10 cellular contexts compared by ENCODE assay signal in genomic region chr3:80688814-80689213, GRCh38.
DNase-seq lines count a peak whose midpoint lies in the region; ATAC-seq, FAIRE-seq and TF ChIP-seq lines count a peak whose summit lies in the region.
"Had no signal": no experiment of that assay in that cellular context is flagged by ENCODE, and none has a peak within 500 bp of the region (broad histone marks: within the 10 kb centered on the region; RNA-seq: fewer than 3 reads in every experiment).

No MANE protein-coding gene starts in this region.

- H3K4me1 ChIP-seq in Karpas-422 (ENCODE audit: low read length) (peaks cover 8% of the 10 kb centered on the region), keratinocyte (ENCODE audit: control insufficient read depth, extremely low read depth, insufficient read depth, low read length) (no peaks in the 10 kb centered on the region)

- peak; percentile 88 for FAIRE-seq in TTC549 (lab: Jason Lieb, UNC)
- FAIRE-seq in keratinocyte (lab: Jason Lieb, UNC), result no peak

- no peaks in the 10 kb centered on the region for H3K9me3 ChIP-seq in Karpas-422 (ENCODE audit: low read length)
- H3K9me3 ChIP-seq in keratinocyte (ENCODE audit: control insufficient read depth, low read depth, low read length), result no peaks in the 10 kb centered on the region

- H3K79me2 ChIP-seq in Karpas-422 (ENCODE audit: low read length) (no peaks in the 10 kb centered on the region), keratinocyte (ENCODE audit: control insufficient read depth, insufficient read depth, low read length) (no peaks in the 10 kb centered on the region)

- peak overlapping the region; percentile 48 for H3K4me2 ChIP-seq in Karpas-422 (ENCODE audit: low read depth, low read length, poor library complexity, severe bottlenecking)
- H3K4me2 ChIP-seq in keratinocyte (ENCODE audit: control insufficient read depth, extremely low read depth, insufficient read depth, low read depth, low read length), result no peak overlapping the region

- dilution Hi-C loops in keratinocyte (cut with MboI; ENCODE audit: extremely low pct_ligation_motif_present, low sequenced_read_pairs), result no loop called here

- H3K4me3 ChIP-seq in Karpas-422 (ENCODE audit: low read length), result no peak overlapping the region
- H3K4me3 ChIP-seq in keratinocyte (ENCODE audit: control insufficient read depth in 2 of 3, extremely low read depth in 1 of 3, insufficient read depth in 2 of 3, low read depth in 1 of 3, low read length in 3 of 3), result no peak overlapping the region

- H4K20me1 ChIP-seq in Karpas-422 (ENCODE audit: insufficient read depth, low read depth, low read length) (no peaks in the 10 kb centered on the region), keratinocyte (ENCODE audit: control insufficient read depth, extremely low read depth, insufficient read depth, low read length) (no peaks in the 10 kb centered on the region)

- DNase-seq in AML-193 (lab: John Stamatoyannopoulos, UW) (peak; percentile 29 to 36), Karpas-422 (peak; percentile 65), keratinocyte (ENCODE audit: low read depth, low spot score) (no peak), T1000 (lab: John Stamatoyannopoulos, UW) (no peak), DMS79 (lab: John Stamatoyannopoulos, UW) (no peak)
- DNase-seq: NCI-H1436 had no signal

- H3K9me1 ChIP-seq in keratinocyte (ENCODE audit: control insufficient read depth, extremely low read depth, insufficient read depth, low read length), result no peaks in the 10 kb centered on the region

- H3K27me3 ChIP-seq in Karpas-422 (ENCODE audit: low read length) (no peaks in the 10 kb centered on the region), keratinocyte (ENCODE audit: control insufficient read depth, extremely low read depth, insufficient read depth, low read length) (no peaks in the 10 kb centered on the region)

- peak in 2 of 3 experiments; percentile 25 to 42 for TF ChIP-seq CTCF in keratinocyte (optimal IDR thresholded peaks at IDR 0.05 in 1 of 3, IDR thresholded peaks at IDR 0.05 in 1 of 3, conservative IDR thresholded peaks at IDR 0.05 in 1 of 3; ENCODE audit: extremely low read depth in 1 of 3, insufficient read depth in 2 of 3, low read length in 3 of 3)

- ATAC-seq in GM19324 (IDR thresholded peaks at IDR 0.05; ENCODE audit: low FRiP score, unreplicated experiment), result no peak
- ATAC-seq in GM19463 (IDR thresholded peaks at IDR 0.05; ENCODE audit: unreplicated experiment), result no peak
- ATAC-seq: HCT116 had no signal

- no peaks in the 10 kb centered on the region for H3K36me3 ChIP-seq in Karpas-422 (ENCODE audit: insufficient read depth, low read length)
- no peaks in the 10 kb centered on the region for H3K36me3 ChIP-seq in keratinocyte (ENCODE audit: control insufficient read depth in 2 of 2, extremely low read depth in 1 of 2, insufficient read depth in 2 of 2, low read length in 2 of 2)

- H3K9ac ChIP-seq in Karpas-422 (ENCODE audit: low read length) (no peak overlapping the region), keratinocyte (ENCODE audit: control insufficient read depth, extremely low read depth, insufficient read depth, low read length) (no peak overlapping the region)

- H3K9me2 ChIP-seq in Karpas-422 (replicated peaks; ENCODE audit: insufficient read depth, low read length), result no peaks in the 10 kb centered on the region

- H3K27ac ChIP-seq in Karpas-422 (ENCODE audit: low read length) (peak overlapping the region; percentile 47; the same call in 1 of the 2 replicates), keratinocyte (ENCODE audit: control insufficient read depth, insufficient read depth, low read length) (no peak overlapping the region)

- H2AFZ ChIP-seq in Karpas-422 (ENCODE audit: low read length) (no peak overlapping the region; the same call in 1 of the 2 replicates), keratinocyte (ENCODE audit: control insufficient read depth, low read length) (no peak overlapping the region)

Comparison
In these comparisons a context has a peak if more than half of its experiments do, and no peak if none do; other contexts are left out.
1. DNase-seq: peak in AML-193 (2 of 2) and Karpas-422 (single experiment); none in keratinocyte (single experiment), T1000 (single experiment) and DMS79 (single experiment).